Comparison of ENCODE assay signal across 8 cellular contexts in the genomic region with DNA sequence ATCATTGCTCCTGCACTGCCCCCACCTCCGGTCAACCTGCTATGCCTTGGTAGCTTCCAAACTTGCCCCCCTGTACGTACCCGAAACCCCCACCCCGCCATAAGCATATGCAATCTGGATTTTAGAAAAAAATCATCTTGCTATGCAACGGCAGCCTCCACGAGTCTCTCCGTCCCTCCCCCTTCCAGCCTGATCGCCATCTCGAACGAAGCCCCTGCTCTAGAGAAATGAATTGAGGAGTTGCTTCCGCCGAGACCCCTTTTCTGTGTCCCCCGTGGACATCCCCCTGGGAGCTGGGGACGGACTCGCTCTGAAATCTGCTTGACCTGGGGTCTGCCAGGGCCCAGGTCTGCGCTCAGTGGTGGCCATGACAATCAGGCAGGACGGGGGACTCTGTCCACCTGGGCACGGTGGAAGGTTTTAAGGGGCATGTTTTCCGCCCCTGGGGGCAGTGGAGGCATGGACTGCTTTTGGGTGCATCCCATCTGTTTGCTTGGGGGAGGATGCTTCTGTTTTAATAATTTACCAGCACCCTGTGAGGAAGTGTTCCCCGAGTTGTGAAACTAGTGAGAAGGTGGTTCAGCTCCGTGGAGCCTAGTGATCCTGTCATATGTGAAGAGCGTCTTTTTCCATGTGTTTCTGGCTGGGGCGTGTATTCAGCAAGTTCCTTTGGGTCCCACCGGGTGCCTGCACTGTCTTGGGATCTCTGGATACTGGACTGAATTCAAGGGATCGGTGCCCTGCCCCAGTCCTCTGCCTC. TPM values are rescaled to one million over a fixed set of nuclear protein-coding genes. Genes with fewer than 3 reads are reported as not detected.
A peak's percentile ranks its signal among the peaks of the same experiment; 100 is the strongest.
DNase-seq lines count a peak whose midpoint lies in the region; ATAC-seq and TF ChIP-seq lines count a peak whose summit lies in the region.

No MANE protein-coding gene starts in this region.

- no peak overlapping the region; the same call in none of the 2 replicates for H3K4ac ChIP-seq in IMR-90 (ENCODE audit: low read depth, low read length)

- ATAC-seq in IMR-90 (ENCODE audit: low read depth) (no peak), HG03108 (IDR thresholded peaks at IDR 0.05; ENCODE audit: unreplicated experiment) (no peak), GM19324 (IDR thresholded peaks at IDR 0.05; ENCODE audit: low FRiP score, unreplicated experiment) (no peak)
- no peak for ATAC-seq in activated CD8-positive, alpha-beta T cell treated with anti-CD3 and anti-CD28 coated beads, Interleukin-2, amount 10 ng/mL, durations not matched to agents 7 days and 5 days

- H3K36me3 ChIP-seq in IMR-90 (ENCODE audit: control insufficient read depth, insufficient read depth, low read length), result no peaks in the 10 kb centered on the region
- H3K36me3 ChIP-seq in smooth muscle cell (ENCODE audit: low read depth), result no peaks in the 10 kb centered on the region

- H2AK5ac ChIP-seq in IMR-90 (ENCODE audit: low read depth, low read length), result peak overlapping the region; percentile 55

- H3K79me2 ChIP-seq in smooth muscle cell (ENCODE audit: low read depth), result peaks cover 56% of the 10 kb centered on the region

- no peaks in the 10 kb centered on the region for H3K9me3 Mint-ChIP-seq in activated CD8-positive, alpha-beta T cell treated with anti-CD3 and anti-CD28 coated beads, Interleukin-2, amount 10 ng/mL, durations not matched to agents 7 days and 5 days (ENCODE audit: insufficient read depth)

- no peak for TF ChIP-seq RAD21 in IMR-90 (IDR thresholded peaks at IDR 0.05; ENCODE audit: low read length)

- H3K9me1 ChIP-seq in IMR-90 (ENCODE audit: insufficient read depth, low read length), result peaks cover 14% of the 10 kb centered on the region

- peaks cover 24% of the 10 kb centered on the region for H3F3A ChIP-seq in smooth muscle cell (ENCODE audit: low read depth)

- H3K4me3 ChIP-seq in IMR-90 (ENCODE audit: insufficient read depth, low read depth, low read length), result peak overlapping the region; percentile 73
- H3K4me3 ChIP-seq in iPS-11a (ENCODE audit: low read depth, low read length), result peak overlapping the region; percentile 45
- H3K4me3 ChIP-seq in smooth muscle cell, result peak overlapping the region; percentile 56

- no peak for TF ChIP-seq CTCF in IMR-90 (conservative IDR thresholded peaks at IDR 0.05; ENCODE audit: low read depth, low read length)
- TF ChIP-seq CTCF in smooth muscle cell (IDR thresholded peaks at IDR 0.05; ENCODE audit: borderline replicate concordance, insufficient read depth, poor library complexity, severe bottlenecking), result no peak

- WGBS in IMR-90 (ENCODE audit: extremely low coverage in 2 of 2, insufficient read length in 1 of 2), 2 experiments, result 1% methylated on average over 14 of the region's 25 CpGs; no CpG with 5 or more reads in 1 of the 2 experiments
- 8% methylated on average over 25 of the region's 25 CpGs for WGBS in smooth muscle cell (ENCODE audit: low lambda C conversion rate)

- intact Hi-C loops in IMR-90 (cut with micrococcal nuclease), result loop anchor here (1.0 to 2.0 kb wide), 4 partner anchors 59 to 161 kb away; partner anchors contain the start of gene PLIN3

- no peaks in the 10 kb centered on the region for H3K27me3 ChIP-seq in IMR-90 (ENCODE audit: control insufficient read depth, insufficient read depth, low read length)
- no peaks in the 10 kb centered on the region for H3K27me3 ChIP-seq in smooth muscle cell (ENCODE audit: low read depth)

- peak overlapping the region; percentile 24 for H2BK5ac ChIP-seq in IMR-90 (ENCODE audit: low read depth, low read length, poor library complexity, severe bottlenecking)

- H3K36me3 Mint-ChIP-seq in activated CD8-positive, alpha-beta T cell treated with anti-CD3 and anti-CD28 coated beads, Interleukin-2, amount 10 ng/mL, durations not matched to agents 7 days and 5 days (ENCODE audit: low read depth), result peaks cover 29% of the 10 kb centered on the region

- CTCF ChIA-PET in IMR-90 (lab: Yijun Ruan, JAX), result no interaction called here
- CTCF ChIA-PET in activated CD8-positive, alpha-beta T cell treated with anti-CD3 and anti-CD28 coated beads, Interleukin-2, amount 10 ng/mL, durations not matched to agents 7 days and 5 days (lab: Charles Lee), result interaction anchor here (1.1 to 2.8 kb wide), 4 partner anchors 26 to 160 kb away, joined by 3 to 9 read pairs (median 6); no protein-coding TSS in a partner anchor

- peak overlapping the region; percentile 79 for H3K27ac Mint-ChIP-seq in activated CD8-positive, alpha-beta T cell treated with anti-CD3 and anti-CD28 coated beads, Interleukin-2, amount 10 ng/mL, durations not matched to agents 7 days and 5 days

- in situ Hi-C loops in IMR-90 (cut with MboI; ENCODE audit: low sequenced_read_pairs), result no loop called here

- no peak overlapping the region for H4K91ac ChIP-seq in IMR-90 (ENCODE audit: insufficient read depth, low read depth, low read length)

- H3K9me3 ChIP-seq in IMR-90 (ENCODE audit: control insufficient read depth, insufficient read depth, low read length) (no peaks in the 10 kb centered on the region), smooth muscle cell (replicated peaks; ENCODE audit: low read depth) (no peaks in the 10 kb centered on the region)

- DNase-seq in D341Med (ENCODE audit: low spot score), result peak; percentile 31
- no peak for DNase-seq in IMR-90
- peak; percentile 31 for DNase-seq in activated CD8-positive, alpha-beta T cell treated with anti-CD3 and anti-CD28 coated beads, Interleukin-2, amount 10 ng/mL, durations not matched to agents 7 days and 5 days
- no peak for DNase-seq in smooth muscle cell (lab: John Stamatoyannopoulos, UW; ENCODE audit: unreplicated experiment)
- no peak for DNase-seq in activated CD4-positive, CD25-positive, alpha-beta regulatory T cell treated with anti-CD3 and anti-CD28 coated beads, Interleukin-2, amount 50 U/mL, for 72 hours

- peaks cover 38% of the 10 kb centered on the region for H3K4me1 Mint-ChIP-seq in activated CD8-positive, alpha-beta T cell treated with anti-CD3 and anti-CD28 coated beads, Interleukin-2, amount 10 ng/mL, durations not matched to agents 7 days and 5 days (ENCODE audit: low read depth)

- H3K27ac ChIP-seq in IMR-90 (ENCODE audit: insufficient read depth, low read length), result peak overlapping the region; percentile 3
- H3K27ac ChIP-seq in smooth muscle cell (ENCODE audit: low read depth), result peak overlapping the region; percentile 80

- no peaks in the 10 kb centered on the region for H3K27me3 Mint-ChIP-seq in activated CD8-positive, alpha-beta T cell treated with anti-CD3 and anti-CD28 coated beads, Interleukin-2, amount 10 ng/mL, durations not matched to agents 7 days and 5 days (ENCODE audit: low read depth)

- POLR2A ChIA-PET in IMR-90 (lab: Charles Lee; ENCODE audit: unreplicated experiment), result interaction anchor here (0.6 to 1.1 kb wide), 2 partner anchors 57 to 58 kb away, joined by 3 read pairs; no protein-coding TSS in a partner anchor
- POLR2A ChIA-PET in activated CD8-positive, alpha-beta T cell treated with anti-CD3 and anti-CD28 coated beads, Interleukin-2, amount 10 ng/mL, durations not matched to agents 7 days and 5 days (lab: Charles Lee), result interaction anchor here (0.7 to 1.0 kb wide), 2 partner anchors 53 to 821 kb away, joined by 3 to 4 read pairs; partner anchors contain the start of gene DUS3L

- H2AFZ ChIP-seq in IMR-90 (replicated peaks; ENCODE audit: low read length, poor library complexity) (peak overlapping the region; percentile 65), smooth muscle cell (ENCODE audit: low read depth) (no peak overlapping the region)

- peaks cover 45% of the 10 kb centered on the region for H4K20me1 ChIP-seq in IMR-90 (ENCODE audit: insufficient read depth, low read length)
- peaks cover 55% of the 10 kb centered on the region for H4K20me1 ChIP-seq in smooth muscle cell (ENCODE audit: low read depth)

- H3K9ac ChIP-seq in IMR-90 (ENCODE audit: low read depth, low read length) (peak overlapping the region; percentile 68), smooth muscle cell (ENCODE audit: low read depth) (peak overlapping the region; percentile 69)

- no peak overlapping the region for H3K56ac ChIP-seq in IMR-90 (ENCODE audit: extremely low read depth, insufficient read depth, low read length)

- H3K79me1 ChIP-seq in IMR-90 (ENCODE audit: low read depth in 1 of 2, low read length in 2 of 2), result peaks cover 2 to 54% of the 10 kb centered on the region in 2 experiments; a peak in 3 of 4 replicates

- 0 out of 2 replicates have a peak, but pooled peaks have one; percentile 20 for TF ChIP-seq POLR2A in IMR-90 (IDR thresholded peaks at IDR 0.05; ENCODE audit: low read depth, low read length)

- H4K5ac ChIP-seq in IMR-90 (ENCODE audit: low read depth, low read length), result no peak overlapping the region

- peak overlapping the region; percentile 86 for H3K23ac ChIP-seq in IMR-90 (ENCODE audit: low read depth, low read length)

- dilution Hi-C loops in IMR-90 (cut with HindIII; ENCODE audit: low sequenced_read_pairs, unreplicated experiment), result no loop called here

- H3K4me3 Mint-ChIP-seq in activated CD8-positive, alpha-beta T cell treated with anti-CD3 and anti-CD28 coated beads, Interleukin-2, amount 10 ng/mL, durations not matched to agents 7 days and 5 days, result peak overlapping the region; percentile 89

- H3K18ac ChIP-seq in IMR-90 (ENCODE audit: low read depth, low read length), result no peak overlapping the region

- H3K4me1 ChIP-seq in IMR-90 (ENCODE audit: control insufficient read depth, insufficient read depth, low read length), result peaks cover 22% of the 10 kb centered on the region
- H3K4me1 ChIP-seq in smooth muscle cell (ENCODE audit: low read depth), result peaks cover 15% of the 10 kb centered on the region

- BruUV-seq in IMR-90 (replicated peaks; lab: Mats Ljungman, UMichigan), result TSS peak; percentile 17

- H3K4me2 ChIP-seq in IMR-90 (ENCODE audit: low read depth, low read length), result peak overlapping the region; percentile 97
- H3K4me2 ChIP-seq in smooth muscle cell, result peak overlapping the region; percentile 85

- H2BK15ac ChIP-seq in IMR-90 (ENCODE audit: low read depth, low read length), result no peak overlapping the region

- no peak overlapping the region for H2BK20ac ChIP-seq in IMR-90 (ENCODE audit: low read depth, low read length)

- H2BK120ac ChIP-seq in IMR-90 (ENCODE audit: low read depth, low read length), result no peak overlapping the region

- peak overlapping the region; percentile 96 for H2AK9ac ChIP-seq in IMR-90 (replicated peaks; ENCODE audit: low read depth, low read length, poor library complexity)

- no peak overlapping the region for H4K8ac ChIP-seq in IMR-90 (ENCODE audit: low read depth in 2 of 2, low read length in 2 of 2)

- peak overlapping the region; percentile 74 for H3K14ac ChIP-seq in IMR-90 (replicated peaks; ENCODE audit: low read depth, low read length)

TF ChIP-seq in IMR-90, 13 proteins besides CTCF, POLR2A, EP300 and RAD21 (continues in another document):
- TF ChIP-seq CHD1 (IDR thresholded peaks at IDR 0.05; ENCODE audit: low read depth, low read length), result 0 out of 2 replicates have a peak, but pooled peaks have one; percentile 14

RNA-seq across cellular contexts. Expression of gene KDM4B, which starts 1.0 kb away (rescaled TPM):
- total RNA-seq in IMR-90 (2012; rRNA removed), result 5.0 TPM in 2 replicates
- polyA plus RNA-seq in IMR-90 (2012; rRNA removed), result 17.9 and 20.8 TPM in 2 replicates
- polyA plus RNA-seq in IMR-90 (2012; cell fraction: cytosol; rRNA removed), result 9.5 and 17.5 TPM in 2 replicates
- 37.9 and 61.0 TPM in 2 replicates for polyA plus RNA-seq in IMR-90 (2012; cell fraction: nucleus; rRNA removed; ENCODE audit: low replicate concordance)
- total RNA-seq in activated CD8-positive, alpha-beta T cell treated with anti-CD3 and anti-CD28 coated beads, Interleukin-2, amount 10 ng/mL, durations not matched to agents 7 days and 5 days, result 10 to 100 TPM; 44.9 to 47.0 TPM
- total RNA-seq in smooth muscle cell, result 24.6 and 27.9 TPM in 2 replicates
- 32.3 and 45.1 TPM in 2 replicates for polyA plus RNA-seq in smooth muscle cell

Comparison
In these comparisons a context has a peak if more than half of its experiments do, and no peak if none do; other contexts are left out.
1. DNase-seq: peak in D341Med (single experiment) and activated CD8-positive, alpha-beta T cell treated with anti-CD3 and anti-CD28 coated beads, Interleukin-2, amount 10 ng/mL, durations not matched to agents 7 days and 5 days (single experiment); none in IMR-90 (single experiment), smooth muscle cell (single experiment) and activated CD4-positive, CD25-positive, alpha-beta regulatory T cell treated with anti-CD3 and anti-CD28 coated beads, Interleukin-2, amount 50 U/mL, for 72 hours (single experiment).
2. Peak in every context shown above with its lines, with median percentiles within 50 percentile points of each other: H3K4me3 ChIP-seq.